24 cellular contexts compared by ENCODE assay signal in genomic region chr1:164452549-164452948, GRCh38.
"Had no signal": no experiment of that assay in that cellular context is flagged by ENCODE, and none has a peak within 500 bp of the region (broad histone marks: within the 10 kb centered on the region; RNA-seq: fewer than 3 reads in every experiment).

No MANE protein-coding gene starts in this region.

- H3K36me3 ChIP-seq: left lung, neural progenitor cell, stomach, suprapubic skin, tibial nerve had no signal

- H3K4me1 Mint-ChIP-seq: activated T-helper 17 cell treated with anti-CD3 and anti-CD28 coated beads, Interleukin-2, amount 50 U/mL, for 72 hours; naive thymus-derived CD8-positive, alpha-beta T cell; neural progenitor cell; stimulated activated memory B cell treated with anti-CD40 and anti-IgM and Interleukin-4, amounts not matched to agents 10 μg/mL and 1 μg/mL and 100 μg/mL, for 72 hours; WTC11 had no signal

- H3K27me3 ChIP-seq: left lung, neural progenitor cell, stomach, suprapubic skin, tibial nerve had no signal

- H3K9ac ChIP-seq: neural progenitor cell had no signal

- H3K4me2 ChIP-seq: neural progenitor cell had no signal

- H3K27me3 Mint-ChIP-seq: activated T-cell treated with anti-CD3 and anti-CD28 coated beads, Interleukin-2, amount 50 U/mL, for 24 hours; activated T-helper 17 cell treated with anti-CD3 and anti-CD28 coated beads, Interleukin-2, amount 50 U/mL, for 72 hours had no signal

- H3K4me1 ChIP-seq: left lung, neural progenitor cell, stomach, suprapubic skin, tibial nerve had no signal

- H3K27ac Mint-ChIP-seq: activated naive CD4-positive, alpha-beta T cell treated with anti-CD3 and anti-CD28 coated beads, Interleukin-2, amount 50 U/mL, for 72 hours; activated T-cell treated with anti-CD3 and anti-CD28 coated beads, Interleukin-2, amount 50 U/mL, for 24 hours; activated T-helper 17 cell treated with anti-CD3 and anti-CD28 coated beads, Interleukin-2, amount 50 U/mL, for 72 hours; mesothelial cell of epicardium; naive thymus-derived CD8-positive, alpha-beta T cell; neural progenitor cell; stimulated activated memory B cell treated with anti-CD40 and anti-IgM and Interleukin-4, amounts not matched to agents 10 μg/mL and 1 μg/mL and 100 μg/mL, for 72 hours; WTC11 had no signal

- H3K4me3 Mint-ChIP-seq: activated T-cell treated with anti-CD3 and anti-CD28 coated beads, Interleukin-2, amount 50 U/mL, for 24 hours; activated T-helper 17 cell treated with anti-CD3 and anti-CD28 coated beads, Interleukin-2, amount 50 U/mL, for 72 hours; mesothelial cell of epicardium; naive thymus-derived CD8-positive, alpha-beta T cell; neural progenitor cell; stimulated activated memory B cell treated with anti-CD40 and anti-IgM and Interleukin-4, amounts not matched to agents 10 μg/mL and 1 μg/mL and 100 μg/mL, for 72 hours; WTC11 had no signal

- H3K4me3 ChIP-seq: left lung, lung, neural progenitor cell, stomach, suprapubic skin, tibial nerve had no signal

- H3K27ac ChIP-seq: left lung, neural progenitor cell, stomach, suprapubic skin, tibial nerve had no signal

- DNase-seq: activated CD4-positive, alpha-beta T cell treated with anti-CD3 and anti-CD28 coated beads, Interleukin-2, amount 50 U/mL, for 4 hours; activated CD8-positive, alpha-beta memory T cell treated with anti-CD3 and anti-CD28 coated beads for 24 hours; activated CD8-positive, alpha-beta memory T cell treated with anti-CD3 and anti-CD28 coated beads, Interleukin-2, amount 50 U/mL, for 4 hours; activated T-cell treated with anti-CD3 and anti-CD28 coated beads, Interleukin-2, amount 50 U/mL, for 24 hours; aorta; central memory CD4-positive, alpha-beta T cell; effector memory CD4-positive, alpha-beta T cell; hippocampal formation; kidney glomerular epithelial cell; left lung; naive thymus-derived CD8-positive, alpha-beta T cell; posterior cingulate gyrus; small intestine; stimulated activated CD4-positive, alpha-beta T cell treated with anti-CD3 and anti-CD28 coated beads, Interleukin-15, amount 100 ng/mL, for 24 hours; stomach had no signal

- H3K36me3 Mint-ChIP-seq: naive thymus-derived CD8-positive, alpha-beta T cell; stimulated activated memory B cell treated with anti-CD40 and anti-IgM and Interleukin-4, amounts not matched to agents 10 μg/mL and 1 μg/mL and 100 μg/mL, for 72 hours had no signal
